Comparison of ENCODE assay signal across 7 cellular contexts in the genomic region with DNA sequence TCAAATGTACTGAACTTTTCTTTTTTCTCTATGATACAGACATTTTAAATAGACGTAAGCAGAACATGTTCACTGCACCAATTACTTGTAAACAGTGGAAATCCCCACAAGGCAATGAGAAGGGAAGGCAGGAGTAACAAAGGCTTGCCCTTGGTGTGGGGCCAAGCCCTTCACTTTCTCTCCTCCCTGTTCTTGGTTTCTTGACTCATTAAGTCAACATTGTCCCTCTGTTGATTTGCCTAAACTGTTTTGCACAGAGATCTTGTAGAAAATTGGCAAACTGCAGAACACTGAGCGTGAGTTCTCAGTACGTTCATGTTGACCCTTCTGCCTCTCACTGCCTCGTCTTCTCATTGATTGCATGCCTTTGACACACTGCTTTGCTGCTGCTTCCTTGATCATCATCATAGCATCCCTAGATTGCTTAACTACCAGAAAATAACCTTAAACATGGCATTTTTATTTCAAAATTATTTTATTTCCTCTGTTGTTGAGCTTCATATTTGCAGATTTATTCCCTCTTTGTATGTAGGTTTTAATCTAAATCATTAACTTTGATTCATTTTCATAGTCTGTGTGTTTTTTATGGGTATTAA.
A peak's percentile ranks its signal among the peaks of the same experiment; 100 is the strongest.
DNase-seq lines count a peak whose midpoint lies in the region; ATAC-seq, FAIRE-seq and TF ChIP-seq lines count a peak whose summit lies in the region.

No MANE protein-coding gene starts in this region.

- peak overlapping the region; percentile 43 for H3K4me3 Mint-ChIP-seq in activated T-helper 1 cell treated with anti-CD3 and anti-CD28 coated beads, Interleukin-12 subunit alpha, Interleukin-12 subunit beta, Interleukin-2, Interleukin-4 antibody, amounts not matched to agents 30 ng/mL and 10 ng/mL and 1 ng/mL, durations not matched to agents 14 hours and 24 hours and 36 hours

- no peak for TF ChIP-seq CTCF in kidney (IDR thresholded peaks at IDR 0.05; ENCODE audit: borderline replicate concordance, extremely low read depth, insufficient read depth)

- H3K27ac Mint-ChIP-seq in activated T-helper 1 cell treated with anti-CD3 and anti-CD28 coated beads, Interleukin-12 subunit alpha, Interleukin-12 subunit beta, Interleukin-2, Interleukin-4 antibody, amounts not matched to agents 30 ng/mL and 10 ng/mL and 1 ng/mL, durations not matched to agents 14 hours and 24 hours and 36 hours, result peak overlapping the region; percentile 75

- DNase-seq in activated T-helper 1 cell treated with anti-CD3 and anti-CD28 coated beads, Interleukin-12 subunit alpha, Interleukin-12 subunit beta, Interleukin-2, Interleukin-4 antibody, amounts not matched to agents 30 ng/mL and 10 ng/mL and 1 ng/mL, durations not matched to agents 14 hours and 24 hours and 36 hours (ENCODE audit: low spot score), result peak; percentile 14
- DNase-seq in kidney (peak; percentile 77), SW480 (ENCODE audit: low spot score) (no peak), putamen (ENCODE audit: low spot score) (no peak), RKO (ENCODE audit: low spot score) (no peak)

- H3K9me3 Mint-ChIP-seq in activated T-helper 1 cell treated with anti-CD3 and anti-CD28 coated beads, Interleukin-12 subunit alpha, Interleukin-12 subunit beta, Interleukin-2, Interleukin-4 antibody, amounts not matched to agents 30 ng/mL and 10 ng/mL and 1 ng/mL, durations not matched to agents 14 hours and 24 hours and 36 hours, result no peaks in the 10 kb centered on the region

- H3K27me3 Mint-ChIP-seq in activated T-helper 1 cell treated with anti-CD3 and anti-CD28 coated beads, Interleukin-12 subunit alpha, Interleukin-12 subunit beta, Interleukin-2, Interleukin-4 antibody, amounts not matched to agents 30 ng/mL and 10 ng/mL and 1 ng/mL, durations not matched to agents 14 hours and 24 hours and 36 hours (ENCODE audit: insufficient read depth), result no peaks in the 10 kb centered on the region

- H3K4me1 ChIP-seq in kidney (ENCODE audit: control insufficient read depth in 1 of 2, insufficient read depth in 1 of 2, low read depth in 1 of 2, low read length in 2 of 2), result no peaks in the 10 kb centered on the region

- peaks cover 23% of the 10 kb centered on the region for H3K4me1 Mint-ChIP-seq in activated T-helper 1 cell treated with anti-CD3 and anti-CD28 coated beads, Interleukin-12 subunit alpha, Interleukin-12 subunit beta, Interleukin-2, Interleukin-4 antibody, amounts not matched to agents 30 ng/mL and 10 ng/mL and 1 ng/mL, durations not matched to agents 14 hours and 24 hours and 36 hours (ENCODE audit: low read depth)

- H3K36me3 ChIP-seq in kidney (ENCODE audit: control insufficient read depth in 1 of 2, insufficient read depth in 2 of 2, low read length in 2 of 2), result no peaks in the 10 kb centered on the region

- H3K4me3 ChIP-seq in kidney (ENCODE audit: low read length in 2 of 2), result no peak overlapping the region

- H3K9ac ChIP-seq in kidney (ENCODE audit: low read length in 2 of 2), result no peak overlapping the region

- no peaks in the 10 kb centered on the region for H3K9me3 ChIP-seq in kidney (ENCODE audit: control insufficient read depth in 1 of 2, low read length in 2 of 2)

- no peaks in the 10 kb centered on the region for H3K36me3 Mint-ChIP-seq in activated T-helper 1 cell treated with anti-CD3 and anti-CD28 coated beads, Interleukin-12 subunit alpha, Interleukin-12 subunit beta, Interleukin-2, Interleukin-4 antibody, amounts not matched to agents 30 ng/mL and 10 ng/mL and 1 ng/mL, durations not matched to agents 14 hours and 24 hours and 36 hours (ENCODE audit: low read depth)

- FAIRE-seq in kidney (lab: Jason Lieb, UNC), result peak; percentile 50

- no peak overlapping the region for H3K27ac ChIP-seq in kidney (ENCODE audit: low read depth in 2 of 2, low read length in 2 of 2)

- peak; percentile 80 for ATAC-seq in GM18517 (IDR thresholded peaks at IDR 0.05; ENCODE audit: unreplicated experiment)
- ATAC-seq in HG02885 (IDR thresholded peaks at IDR 0.05; ENCODE audit: poor library complexity, unreplicated experiment), result peak; percentile 50

- intact Hi-C loops in activated T-helper 1 cell treated with anti-CD3 and anti-CD28 coated beads, Interleukin-12 subunit alpha, Interleukin-12 subunit beta, Interleukin-2, Interleukin-4 antibody, amounts not matched to agents 30 ng/mL and 10 ng/mL and 1 ng/mL, durations not matched to agents 14 hours and 24 hours and 36 hours (cut with micrococcal nuclease), result loop anchor here (2.0 to 5.0 kb wide), 2 partner anchors 44 to 256 kb away; a partner anchor contains a TSS
- intact Hi-C loops in kidney (cut with DNase I), result no loop called here

Comparison
In these comparisons a context has a peak if more than half of its experiments do, and no peak if none do; other contexts are left out.
1. DNase-seq: peak in activated T-helper 1 cell treated with anti-CD3 and anti-CD28 coated beads, Interleukin-12 subunit alpha, Interleukin-12 subunit beta, Interleukin-2, Interleukin-4 antibody, amounts not matched to agents 30 ng/mL and 10 ng/mL and 1 ng/mL, durations not matched to agents 14 hours and 24 hours and 36 hours (single experiment) and kidney (single experiment); none in SW480 (single experiment), putamen (single experiment) and RKO (single experiment).